1 cellular context compared by ENCODE assay signal in the genomic region with DNA sequence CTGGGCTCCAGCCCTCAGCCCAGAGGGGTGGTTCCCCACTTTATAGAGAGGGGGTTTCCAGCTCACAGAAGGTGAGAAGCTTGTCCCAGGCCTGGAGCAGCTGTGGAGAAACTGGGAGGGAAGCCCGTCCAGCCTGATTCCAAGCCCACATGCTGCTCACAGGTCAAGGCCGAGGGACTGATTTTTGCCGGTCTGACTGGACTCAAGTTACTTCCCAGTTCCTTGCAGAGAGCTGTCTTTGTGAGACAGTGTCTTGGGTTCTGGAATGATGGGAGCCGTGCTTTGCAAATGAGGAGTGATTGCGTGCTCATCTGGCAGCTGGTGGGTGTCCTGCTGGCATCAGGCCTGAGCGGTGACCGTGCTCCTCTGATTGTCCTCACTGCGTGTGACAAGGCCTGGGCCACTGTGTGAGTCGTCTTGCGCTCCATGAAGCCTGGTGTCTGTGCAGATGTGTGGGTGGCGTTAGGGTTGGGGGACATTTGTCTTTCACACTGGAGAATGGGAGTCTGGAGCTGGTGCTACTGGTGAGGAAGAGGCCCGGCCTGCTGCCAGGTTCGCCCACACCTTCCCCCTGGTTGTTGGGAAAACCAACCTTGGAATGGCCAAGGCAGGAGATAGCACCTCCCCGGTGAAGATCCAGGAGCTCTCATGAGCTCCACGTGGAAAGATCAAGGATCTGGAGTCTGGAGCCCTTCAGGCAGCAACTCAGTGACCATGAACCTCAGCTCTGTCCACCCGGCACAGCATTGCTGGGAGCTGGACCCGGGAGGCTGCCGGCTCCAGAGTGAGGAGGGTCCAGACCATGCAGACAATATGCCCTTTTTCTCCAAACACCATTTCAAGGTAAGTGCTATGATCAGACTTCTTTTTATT.
TF ChIP-seq lines count a peak whose summit lies in the region.

No MANE protein-coding gene starts in this region.

TF ChIP-seq in HepG2, 621 proteins besides CTCF, POLR2A, EP300 and RAD21:
- TF ChIP-seq, protein P1, sequence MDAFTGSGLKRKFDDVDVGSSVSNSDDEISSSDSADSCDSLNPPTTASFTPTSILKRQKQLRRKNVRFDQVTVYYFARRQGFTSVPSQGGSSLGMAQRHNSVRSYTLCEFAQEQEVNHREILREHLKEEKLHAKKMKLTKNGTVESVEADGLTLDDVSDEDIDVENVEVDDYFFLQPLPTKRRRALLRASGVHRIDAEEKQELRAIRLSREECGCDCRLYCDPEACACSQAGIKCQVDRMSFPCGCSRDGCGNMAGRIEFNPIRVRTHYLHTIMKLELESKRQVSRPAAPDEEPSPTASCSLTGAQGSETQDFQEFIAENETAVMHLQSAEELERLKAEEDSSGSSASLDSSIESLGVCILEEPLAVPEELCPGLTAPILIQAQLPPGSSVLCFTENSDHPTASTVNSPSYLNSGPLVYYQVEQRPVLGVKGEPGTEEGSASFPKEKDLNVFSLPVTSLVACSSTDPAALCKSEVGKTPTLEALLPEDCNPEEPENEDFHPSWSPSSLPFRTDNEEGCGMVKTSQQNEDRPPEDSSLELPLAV (CRISPR knock-in tag; conservative IDR thresholded peaks at IDR 0.05; ENCODE audit: low read depth) = no peak
- TF ChIP-seq AGO2 (optimal IDR thresholded peaks at IDR 0.05; ENCODE audit: low read depth, low read length) (peak; percentile 25), ZNF572 (CRISPR knock-in tag; IDR thresholded peaks at IDR 0.05) (no peak), ZC3H13 (CRISPR knock-in tag; IDR thresholded peaks at IDR 0.05) (0 out of 2 replicates have a peak, but pooled peaks have one; percentile 36), RBM22 (optimal IDR thresholded peaks at IDR 0.05; ENCODE audit: low read length) (peak; percentile 51), ZNF703 (CRISPR knock-in tag; IDR thresholded peaks at IDR 0.05; ENCODE audit: borderline replicate concordance) (no peak), ZNF430 (CRISPR knock-in tag; IDR thresholded peaks at IDR 0.05) (no peak)
